1 cellular context compared by ENCODE assay signal in the genomic region with DNA sequence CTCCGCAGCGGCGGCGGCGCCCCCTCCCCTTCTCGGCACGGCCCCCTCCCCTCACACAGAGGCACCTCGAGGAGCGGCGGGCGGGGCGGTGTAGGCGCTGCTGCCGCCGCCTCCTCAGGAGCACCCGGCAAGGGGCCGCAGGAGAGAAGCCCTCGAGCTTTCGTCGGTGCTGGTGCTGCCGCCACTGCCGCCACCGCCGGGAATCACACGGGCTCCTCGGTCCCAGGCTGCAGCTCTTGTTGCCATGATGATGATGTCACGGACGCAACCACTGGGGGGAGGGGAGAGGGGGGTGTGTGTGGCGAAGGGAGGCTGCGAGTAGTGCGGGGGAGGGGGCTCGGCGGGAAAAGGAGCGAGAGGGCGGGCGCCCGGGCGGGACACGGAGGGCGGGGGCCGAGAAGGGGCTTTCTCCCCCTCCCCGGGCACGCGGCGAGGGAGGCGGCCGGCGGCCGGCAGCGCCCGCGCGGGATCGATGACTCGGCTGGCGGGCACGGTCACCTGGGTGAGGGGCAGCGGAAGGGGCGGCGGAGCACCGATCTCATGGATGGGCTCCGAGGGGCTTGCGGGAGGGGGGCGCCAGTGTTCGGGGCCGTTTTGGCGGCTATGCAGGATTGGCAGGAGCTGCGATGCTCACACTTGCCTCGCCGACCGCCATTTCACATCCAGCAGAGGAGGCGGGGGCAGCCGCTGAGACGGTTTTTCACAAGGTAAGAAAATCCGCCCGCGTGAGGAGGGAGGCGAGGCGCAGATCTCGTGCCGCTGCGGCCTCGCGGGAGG.
TF ChIP-seq lines count a peak whose summit lies in the region.

A gene with protein sequence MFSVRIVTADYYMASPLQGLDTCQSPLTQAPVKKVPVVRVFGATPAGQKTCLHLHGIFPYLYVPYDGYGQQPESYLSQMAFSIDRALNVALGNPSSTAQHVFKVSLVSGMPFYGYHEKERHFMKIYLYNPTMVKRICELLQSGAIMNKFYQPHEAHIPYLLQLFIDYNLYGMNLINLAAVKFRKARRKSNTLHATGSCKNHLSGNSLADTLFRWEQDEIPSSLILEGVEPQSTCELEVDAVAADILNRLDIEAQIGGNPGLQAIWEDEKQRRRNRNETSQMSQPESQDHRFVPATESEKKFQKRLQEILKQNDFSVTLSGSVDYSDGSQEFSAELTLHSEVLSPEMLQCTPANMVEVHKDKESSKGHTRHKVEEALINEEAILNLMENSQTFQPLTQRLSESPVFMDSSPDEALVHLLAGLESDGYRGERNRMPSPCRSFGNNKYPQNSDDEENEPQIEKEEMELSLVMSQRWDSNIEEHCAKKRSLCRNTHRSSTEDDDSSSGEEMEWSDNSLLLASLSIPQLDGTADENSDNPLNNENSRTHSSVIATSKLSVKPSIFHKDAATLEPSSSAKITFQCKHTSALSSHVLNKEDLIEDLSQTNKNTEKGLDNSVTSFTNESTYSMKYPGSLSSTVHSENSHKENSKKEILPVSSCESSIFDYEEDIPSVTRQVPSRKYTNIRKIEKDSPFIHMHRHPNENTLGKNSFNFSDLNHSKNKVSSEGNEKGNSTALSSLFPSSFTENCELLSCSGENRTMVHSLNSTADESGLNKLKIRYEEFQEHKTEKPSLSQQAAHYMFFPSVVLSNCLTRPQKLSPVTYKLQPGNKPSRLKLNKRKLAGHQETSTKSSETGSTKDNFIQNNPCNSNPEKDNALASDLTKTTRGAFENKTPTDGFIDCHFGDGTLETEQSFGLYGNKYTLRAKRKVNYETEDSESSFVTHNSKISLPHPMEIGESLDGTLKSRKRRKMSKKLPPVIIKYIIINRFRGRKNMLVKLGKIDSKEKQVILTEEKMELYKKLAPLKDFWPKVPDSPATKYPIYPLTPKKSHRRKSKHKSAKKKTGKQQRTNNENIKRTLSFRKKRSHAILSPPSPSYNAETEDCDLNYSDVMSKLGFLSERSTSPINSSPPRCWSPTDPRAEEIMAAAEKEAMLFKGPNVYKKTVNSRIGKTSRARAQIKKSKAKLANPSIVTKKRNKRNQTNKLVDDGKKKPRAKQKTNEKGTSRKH (N-terminal part only) (minus strand): TSS at position 260 of the 777 bp plus-strand sequence. CDS start 330 bp downstream, outside the sequence.

TF ChIP-seq in GM12878, 131 proteins besides CTCF, POLR2A, EP300 and RAD21 (continued from another document and continues in another):
- TF ChIP-seq CBFB (IDR thresholded peaks at IDR 0.05; ENCODE audit: low read depth): peak; percentile 20; the same call in 1 of the 2 replicates
- TF ChIP-seq SMARCA5 (IDR thresholded peaks at IDR 0.05): no peak
- TF ChIP-seq CHD2 (IDR thresholded peaks at IDR 0.05; ENCODE audit: borderline replicate concordance, low read depth, low read length): peak; percentile 92
- peak; percentile 84 for TF ChIP-seq TAF1 (IDR thresholded peaks at IDR 0.05; ENCODE audit: borderline replicate concordance, low read depth, low read length)
- peak; percentile 52; the same call in 1 of the 2 replicates for TF ChIP-seq SMAD5 (IDR thresholded peaks at IDR 0.05; ENCODE audit: low read depth)
- peak; percentile 18; the same call in 1 of the 2 replicates for TF ChIP-seq ZBED1 (IDR thresholded peaks at IDR 0.05; ENCODE audit: borderline replicate concordance)
- no peak for TF ChIP-seq MYB (IDR thresholded peaks at IDR 0.05; ENCODE audit: borderline replicate concordance, low read depth, low read length)
- no peak for TF ChIP-seq IRF4 (IDR thresholded peaks at IDR 0.05; ENCODE audit: low read depth, low read length)
- peak; percentile 32; the same call in 1 of the 2 replicates for TF ChIP-seq RAD51 (IDR thresholded peaks at IDR 0.05)
- no peak for TF ChIP-seq BCL11A (IDR thresholded peaks at IDR 0.05; ENCODE audit: low read depth, low read length)
- TF ChIP-seq FOXM1 (IDR thresholded peaks at IDR 0.05; ENCODE audit: low read depth, low read length): no peak; the same call in 1 of the 2 replicates
- TF ChIP-seq BHLHE40 (IDR thresholded peaks at IDR 0.05; ENCODE audit: borderline replicate concordance in 1 of 2, low read depth in 2 of 2, low read length in 1 of 2): peak in 1 of 2 experiments; percentile 94; a peak in 2 of 4 replicates
- TF ChIP-seq E4F1 (IDR thresholded peaks at IDR 0.05; ENCODE audit: borderline replicate concordance, partially characterized antibody): peak; percentile 21
- TF ChIP-seq HCFC1 (IDR thresholded peaks at IDR 0.05; ENCODE audit: low read length): peak; percentile 61
- peak; percentile 46 for TF ChIP-seq MYC (IDR thresholded peaks at IDR 0.05; ENCODE audit: insufficient read depth, insufficient read length, insufficient replicate concordance, low read length, severe bottlenecking)
- TF ChIP-seq, protein P1, sequence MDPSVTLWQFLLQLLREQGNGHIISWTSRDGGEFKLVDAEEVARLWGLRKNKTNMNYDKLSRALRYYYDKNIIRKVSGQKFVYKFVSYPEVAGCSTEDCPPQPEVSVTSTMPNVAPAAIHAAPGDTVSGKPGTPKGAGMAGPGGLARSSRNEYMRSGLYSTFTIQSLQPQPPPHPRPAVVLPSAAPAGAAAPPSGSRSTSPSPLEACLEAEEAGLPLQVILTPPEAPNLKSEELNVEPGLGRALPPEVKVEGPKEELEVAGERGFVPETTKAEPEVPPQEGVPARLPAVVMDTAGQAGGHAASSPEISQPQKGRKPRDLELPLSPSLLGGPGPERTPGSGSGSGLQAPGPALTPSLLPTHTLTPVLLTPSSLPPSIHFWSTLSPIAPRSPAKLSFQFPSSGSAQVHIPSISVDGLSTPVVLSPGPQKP (IDR thresholded peaks at IDR 0.05; ENCODE audit: low read depth, low read length): peak; percentile 73; the same call in 1 of the 2 replicates
- no peak for TF ChIP-seq GABPA (IDR thresholded peaks at IDR 0.05; ENCODE audit: low read depth)
- TF ChIP-seq ATF7 (IDR thresholded peaks at IDR 0.05; ENCODE audit: low read depth): peak; percentile 86
- no peak for TF ChIP-seq CHD4 (IDR thresholded peaks at IDR 0.05)
- TF ChIP-seq JUNB (IDR thresholded peaks at IDR 0.05): no peak
- peak; percentile 59 for TF ChIP-seq RUNX3 (IDR thresholded peaks at IDR 0.05; ENCODE audit: low read length)
- 0 out of 2 replicates have a peak, but pooled peaks have one; percentile 19 for TF ChIP-seq MEF2A (IDR thresholded peaks at IDR 0.05; ENCODE audit: insufficient read depth, low read depth, low read length)
- no peak for TF ChIP-seq CBX3 (IDR thresholded peaks at IDR 0.05; ENCODE audit: borderline replicate concordance, low read depth)
- TF ChIP-seq NRF1 (conservative IDR thresholded peaks at IDR 0.05; ENCODE audit: low read depth, low read length): no peak
- TF ChIP-seq, protein P2, sequence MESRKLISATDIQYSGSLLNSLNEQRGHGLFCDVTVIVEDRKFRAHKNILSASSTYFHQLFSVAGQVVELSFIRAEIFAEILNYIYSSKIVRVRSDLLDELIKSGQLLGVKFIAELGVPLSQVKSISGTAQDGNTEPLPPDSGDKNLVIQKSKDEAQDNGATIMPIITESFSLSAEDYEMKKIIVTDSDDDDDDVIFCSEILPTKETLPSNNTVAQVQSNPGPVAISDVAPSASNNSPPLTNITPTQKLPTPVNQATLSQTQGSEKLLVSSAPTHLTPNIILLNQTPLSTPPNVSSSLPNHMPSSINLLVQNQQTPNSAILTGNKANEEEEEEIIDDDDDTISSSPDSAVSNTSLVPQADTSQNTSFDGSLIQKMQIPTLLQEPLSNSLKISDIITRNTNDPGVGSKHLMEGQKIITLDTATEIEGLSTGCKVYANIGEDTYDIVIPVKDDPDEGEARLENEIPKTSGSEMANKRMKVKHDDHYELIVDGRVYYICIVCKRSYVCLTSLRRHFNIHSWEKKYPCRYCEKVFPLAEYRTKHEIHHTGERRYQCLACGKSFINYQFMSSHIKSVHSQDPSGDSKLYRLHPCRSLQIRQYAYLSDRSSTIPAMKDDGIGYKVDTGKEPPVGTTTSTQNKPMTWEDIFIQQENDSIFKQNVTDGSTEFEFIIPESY (IDR thresholded peaks at IDR 0.05): no peak
- TF ChIP-seq, protein P3, sequence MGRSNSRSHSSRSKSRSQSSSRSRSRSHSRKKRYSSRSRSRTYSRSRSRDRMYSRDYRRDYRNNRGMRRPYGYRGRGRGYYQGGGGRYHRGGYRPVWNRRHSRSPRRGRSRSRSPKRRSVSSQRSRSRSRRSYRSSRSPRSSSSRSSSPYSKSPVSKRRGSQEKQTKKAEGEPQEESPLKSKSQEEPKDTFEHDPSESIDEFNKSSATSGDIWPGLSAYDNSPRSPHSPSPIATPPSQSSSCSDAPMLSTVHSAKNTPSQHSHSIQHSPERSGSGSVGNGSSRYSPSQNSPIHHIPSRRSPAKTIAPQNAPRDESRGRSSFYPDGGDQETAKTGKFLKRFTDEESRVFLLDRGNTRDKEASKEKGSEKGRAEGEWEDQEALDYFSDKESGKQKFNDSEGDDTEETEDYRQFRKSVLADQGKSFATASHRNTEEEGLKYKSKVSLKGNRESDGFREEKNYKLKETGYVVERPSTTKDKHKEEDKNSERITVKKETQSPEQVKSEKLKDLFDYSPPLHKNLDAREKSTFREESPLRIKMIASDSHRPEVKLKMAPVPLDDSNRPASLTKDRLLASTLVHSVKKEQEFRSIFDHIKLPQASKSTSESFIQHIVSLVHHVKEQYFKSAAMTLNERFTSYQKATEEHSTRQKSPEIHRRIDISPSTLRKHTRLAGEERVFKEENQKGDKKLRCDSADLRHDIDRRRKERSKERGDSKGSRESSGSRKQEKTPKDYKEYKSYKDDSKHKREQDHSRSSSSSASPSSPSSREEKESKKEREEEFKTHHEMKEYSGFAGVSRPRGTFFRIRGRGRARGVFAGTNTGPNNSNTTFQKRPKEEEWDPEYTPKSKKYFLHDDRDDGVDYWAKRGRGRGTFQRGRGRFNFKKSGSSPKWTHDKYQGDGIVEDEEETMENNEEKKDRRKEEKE (IDR thresholded peaks at IDR 0.05): no peak
- 0 out of 2 replicates have a peak, but pooled peaks have one; percentile 46 for TF ChIP-seq RCOR1 (conservative IDR thresholded peaks at IDR 0.05; ENCODE audit: low read depth, low read length)
- TF ChIP-seq IRF3 (IDR thresholded peaks at IDR 0.05): no peak
- TF ChIP-seq SIN3A (IDR thresholded peaks at IDR 0.05; ENCODE audit: low read depth, low read length): peak; percentile 76; the same call in 1 of the 2 replicates
- TF ChIP-seq NBN (IDR thresholded peaks at IDR 0.05): no peak
- peak; percentile 37 for TF ChIP-seq NR2C1 (IDR thresholded peaks at IDR 0.05)
- 0 out of 2 replicates have a peak, but pooled peaks have one; percentile 4 for TF ChIP-seq RELB (IDR thresholded peaks at IDR 0.05; ENCODE audit: low read depth)
- peak; percentile 61; the same call in 1 of the 2 replicates for TF ChIP-seq TCF3 (IDR thresholded peaks at IDR 0.05; ENCODE audit: borderline replicate concordance, insufficient read depth, low read depth, low read length)
- TF ChIP-seq MXI1 (IDR thresholded peaks at IDR 0.05; ENCODE audit: low read depth, low read length): peak; percentile 34; the same call in 1 of the 2 replicates
